Comparison of ENCODE assay signal across 8 cellular contexts in the genomic region with DNA sequence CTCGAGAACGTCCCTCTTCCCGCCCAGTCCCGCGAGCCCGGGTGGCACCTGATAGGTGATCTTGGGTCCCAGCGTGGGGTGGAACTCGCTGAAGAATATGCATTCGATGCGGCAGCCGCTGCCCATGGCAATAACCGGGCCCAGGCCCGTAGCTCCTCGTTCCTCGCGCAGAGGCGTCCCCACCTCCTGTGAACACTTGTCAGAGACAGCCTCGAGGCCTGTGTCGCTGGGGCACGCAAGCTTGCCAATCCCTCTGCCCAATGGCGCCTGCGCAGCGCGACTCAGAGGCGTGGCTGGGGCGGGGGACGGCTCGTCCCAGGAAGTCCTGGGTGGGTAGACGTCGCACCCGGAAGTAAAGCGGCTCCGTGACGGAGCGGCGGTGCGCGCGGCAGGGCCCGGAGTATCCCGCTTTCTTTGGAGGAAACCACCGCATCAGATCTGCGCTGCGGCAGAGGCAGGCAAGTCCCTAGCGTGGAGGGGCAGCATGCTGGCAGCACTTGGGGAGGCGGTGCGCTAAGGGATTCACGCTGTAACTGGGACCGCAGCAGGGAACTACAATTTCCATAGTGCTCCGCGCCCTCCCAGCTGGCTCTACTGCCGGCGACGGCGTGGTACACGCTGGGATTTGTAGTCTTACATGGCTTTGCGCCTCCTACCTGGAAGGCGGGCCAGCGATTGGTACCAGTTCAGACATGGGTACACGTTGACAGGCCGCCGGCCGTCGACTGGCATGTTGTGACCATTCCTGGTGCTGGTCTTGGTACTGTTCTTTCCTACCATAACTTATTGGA. TPM values are rescaled to one million over a fixed set of nuclear protein-coding genes. Genes with fewer than 3 reads are reported as not detected.
A peak's percentile ranks its signal among the peaks of the same experiment; 100 is the strongest.
DNase-seq lines count a peak whose midpoint lies in the region; FAIRE-seq and TF ChIP-seq lines count a peak whose summit lies in the region.

CYB561D2 (plus strand) TSS at position 336 of the 791 bp plus-strand sequence. CDS start 572 bp downstream, outside the sequence.
NPRL2 (minus strand) TSS at position 249 of the 791 bp plus-strand sequence; CDS start at position 126, 123 bp downstream.

- H3K36me3 ChIP-seq in SK-N-MC (ENCODE audit: insufficient read depth, low read length) (no peaks in the 10 kb centered on the region; the same call in 1 of the 2 replicates), neutrophil (peaks cover 51% of the 10 kb centered on the region)

- TF ChIP-seq CTCF in HFFc6 (IDR thresholded peaks at IDR 0.05) (no peak; the same call in 1 of the 2 replicates), neutrophil (IDR thresholded peaks at IDR 0.05) (peak; percentile 33), subcutaneous adipose tissue (IDR thresholded peaks at IDR 0.05; ENCODE audit: low read depth) (no peak)

- H3K4me3 Mint-ChIP-seq in HFFc6: peak within 1 kb of the TSS; percentile 97
- peak within 1 kb of the TSS; percentile 80 for H3K4me3 Mint-ChIP-seq in activated naive CD4-positive, alpha-beta T cell treated with anti-CD3 and anti-CD28 coated beads, Interleukin-2, amount 10 ng/mL, durations not matched to agents 7 days and 5 days

- H3K27ac ChIP-seq in SK-N-MC (peak within 1 kb of the TSS; percentile 89), neutrophil (peak within 1 kb of the TSS; percentile 94)

- H3K4me1 ChIP-seq in neutrophil (ENCODE audit: control insufficient read depth in 1 of 2, insufficient read depth in 1 of 2, low read depth in 1 of 2, low read length in 1 of 2): peaks cover 33 to 34% of the 10 kb centered on the region in 2 experiments

- H3K9ac ChIP-seq in SK-N-MC (ENCODE audit: insufficient read length): peak within 1 kb of the TSS; percentile 81

- peak within 1 kb of the TSS; percentile 92 for H3K27ac Mint-ChIP-seq in HFFc6
- H3K27ac Mint-ChIP-seq in activated naive CD4-positive, alpha-beta T cell treated with anti-CD3 and anti-CD28 coated beads, Interleukin-2, amount 10 ng/mL, durations not matched to agents 7 days and 5 days: peak within 1 kb of the TSS; percentile 95

- peaks cover 45% of the 10 kb centered on the region for H3K4me1 Mint-ChIP-seq in HFFc6 (ENCODE audit: low read depth)
- peaks cover 68% of the 10 kb centered on the region for H3K4me1 Mint-ChIP-seq in activated naive CD4-positive, alpha-beta T cell treated with anti-CD3 and anti-CD28 coated beads, Interleukin-2, amount 10 ng/mL, durations not matched to agents 7 days and 5 days

- DNase-seq in GM04504 (ENCODE audit: low read depth) (peak; percentile 83), HFFc6 (peak; percentile 93), NCI-H1048 (lab: John Stamatoyannopoulos, UW) (peak; percentile 85), SK-N-MC (ENCODE audit: low read depth, low spot score) (peak; percentile 48), frontal cortex (ENCODE audit: low spot score in 2 of 2) (peak; percentile 95 to 98)
- DNase-seq in activated naive CD4-positive, alpha-beta T cell treated with anti-CD3 and anti-CD28 coated beads, Interleukin-2, amount 10 ng/mL, durations not matched to agents 7 days and 5 days: peak; percentile 100

- H3K27me3 ChIP-seq in neutrophil: no peaks in the 10 kb centered on the region

- peaks cover 7% of the 10 kb centered on the region for H3K27me3 Mint-ChIP-seq in HFFc6 (ENCODE audit: insufficient read depth)
- H3K27me3 Mint-ChIP-seq in activated naive CD4-positive, alpha-beta T cell treated with anti-CD3 and anti-CD28 coated beads, Interleukin-2, amount 10 ng/mL, durations not matched to agents 7 days and 5 days: no peaks in the 10 kb centered on the region

- H3K9me3 ChIP-seq in SK-N-MC (ENCODE audit: low read depth, low read length) (no peaks in the 10 kb centered on the region), neutrophil (no peaks in the 10 kb centered on the region)

- H3K4me3 ChIP-seq in SK-N-MC: peak within 1 kb of the TSS; percentile 90
- peak within 1 kb of the TSS; percentile 84 to 85 for H3K4me3 ChIP-seq in neutrophil (ENCODE audit: low read depth in 1 of 2, low read length in 1 of 2)

- no peak for FAIRE-seq in frontal cortex (lab: Jason Lieb, UNC)

- no peaks in the 10 kb centered on the region for H3K9me3 Mint-ChIP-seq in HFFc6
- H3K9me3 Mint-ChIP-seq in activated naive CD4-positive, alpha-beta T cell treated with anti-CD3 and anti-CD28 coated beads, Interleukin-2, amount 10 ng/mL, durations not matched to agents 7 days and 5 days: no peaks in the 10 kb centered on the region

- H3K36me3 Mint-ChIP-seq in HFFc6 (ENCODE audit: low read depth): peaks cover 6% of the 10 kb centered on the region; the same call in 1 of the 2 replicates
- H3K36me3 Mint-ChIP-seq in activated naive CD4-positive, alpha-beta T cell treated with anti-CD3 and anti-CD28 coated beads, Interleukin-2, amount 10 ng/mL, durations not matched to agents 7 days and 5 days: peaks cover 45% of the 10 kb centered on the region

- CTCF ChIA-PET in activated naive CD4-positive, alpha-beta T cell treated with anti-CD3 and anti-CD28 coated beads, Interleukin-2, amount 10 ng/mL, durations not matched to agents 7 days and 5 days (lab: Charles Lee): interaction anchor here (0.6 to 1.9 kb wide), 7 partner anchors 10 to 218 kb away, joined by 3 to 10 read pairs (median 3); partner anchors contain the start of genes HEMK1 and RASSF1

RNA-seq across cellular contexts. Expression of gene CYB561D2, which starts in this region (rescaled TPM):
- 10 to 100 TPM; 20.5 to 25.2 (median 24.0) TPM for total RNA-seq in HFFc6 (2021; fragmentation: NEBNext Ultra II Directional; extraction: Animal tissue kit (Norgen Biotek cat#: 25700))
- total RNA-seq in frontal cortex (11.0 TPM), subcutaneous adipose tissue (10 to 100 TPM; 13.9 to 22.0 (median 18.2) TPM)

RNA-seq across cellular contexts. Expression of gene NPRL2, which starts in this region (rescaled TPM):
- 10 to 100 TPM; 12.3 to 18.7 (median 17.4) TPM for total RNA-seq in HFFc6 (2021; fragmentation: NEBNext Ultra II Directional; extraction: Animal tissue kit (Norgen Biotek cat#: 25700))
- total RNA-seq in frontal cortex: 20.8 TPM
- total RNA-seq in subcutaneous adipose tissue: 10 to 100 TPM; 14.3 to 18.8 (median 17.5) TPM

Comparison
In these comparisons a context has a peak if more than half of its experiments do, and no peak if none do; other contexts are left out.
1. Peak in every context shown above with its lines: DNase-seq, H3K4me3 ChIP-seq and H3K27ac ChIP-seq.
2. DNase-seq: peak in every context shown above with its lines; median percentile 100 in activated naive CD4-positive, alpha-beta T cell treated with anti-CD3 and anti-CD28 coated beads, Interleukin-2, amount 10 ng/mL, durations not matched to agents 7 days and 5 days; 96 in frontal cortex; 93 in HFFc6; 85 in NCI-H1048; 83 in GM04504; 48 in SK-N-MC.